32 cellular contexts compared by ENCODE assay signal in genomic region chr3:174720717-174721116, GRCh38.
"Had no signal": no experiment of that assay in that cellular context is flagged by ENCODE, and none has a peak within 500 bp of the region (broad histone marks: within the 10 kb centered on the region; RNA-seq: fewer than 3 reads in every experiment).

No MANE protein-coding gene starts in this region.

- ATAC-seq: activated CD4-positive, alpha-beta T cell treated with anti-CD3 and anti-CD28 coated beads for 36 hours; activated CD4-positive, CD25-positive, alpha-beta regulatory T cell treated with anti-CD3 and anti-CD28 coated beads, Interleukin-2, amount 50 U/mL, for 24 hours; activated CD8-positive, alpha-beta memory T cell treated with anti-CD3 and anti-CD28 coated beads, Interleukin-2, amount 10 ng/mL, durations not matched to agents 7 days and 5 days; activated CD8-positive, alpha-beta T cell treated with anti-CD3 and anti-CD28 coated beads, Interleukin-2, amount 10 ng/mL, durations not matched to agents 7 days and 5 days; activated naive CD8-positive, alpha-beta T cell treated with anti-CD3 and anti-CD28 coated beads, Interleukin-2, amount 50 U/mL, for 24 hours; WTC11 had no signal

- FAIRE-seq: bronchial epithelial cell had no signal

- H3K4me3 ChIP-seq: ascending aorta, cardiac muscle cell had no signal

- DNase-seq: activated CD4-positive, alpha-beta memory T cell treated with anti-CD3 and anti-CD28 coated beads, Interleukin-2, amount 10 ng/mL, durations not matched to agents 7 days and 5 days; activated CD4-positive, alpha-beta T cell treated with anti-CD3 and anti-CD28 coated beads for 1 hour; activated CD4-positive, alpha-beta T cell treated with anti-CD3 and anti-CD28 coated beads for 36 hours; activated CD4-positive, alpha-beta T cell treated with anti-CD3 and anti-CD28 coated beads for 48 hours; activated CD4-positive, alpha-beta T cell treated with anti-CD3 and anti-CD28 coated beads, Interleukin-2, amount 10 ng/mL, durations not matched to agents 7 days and 5 days; activated CD4-positive, alpha-beta T cell treated with anti-CD3 and anti-CD28 coated beads, Interleukin-2, amount 50 U/mL, for 48 hours; activated CD4-positive, CD25-positive, alpha-beta regulatory T cell; activated CD8-positive, alpha-beta memory T cell treated with anti-CD3 and anti-CD28 coated beads for 24 hours; activated CD8-positive, alpha-beta memory T cell treated with anti-CD3 and anti-CD28 coated beads, Interleukin-2, amount 10 ng/mL, durations not matched to agents 7 days and 5 days; activated CD8-positive, alpha-beta memory T cell treated with anti-CD3 and anti-CD28 coated beads, Interleukin-2, amount 50 U/mL, for 48 hours; activated CD8-positive, alpha-beta T cell treated with anti-CD3 and anti-CD28 coated beads, Interleukin-2, amount 10 ng/mL, durations not matched to agents 7 days and 5 days; activated effector memory CD4-positive, alpha-beta T cell treated with Interleukin-2 at 50 U/mL for 16 hours; activated gamma-delta T cell; activated naive CD4-positive, alpha-beta T cell treated with anti-CD3 and anti-CD28 coated beads, Interleukin-2, amount 10 ng/mL, durations not matched to agents 7 days and 5 days; activated naive CD4-positive, alpha-beta T cell treated with Interleukin-2 at 50 U/mL for 16 hours; activated naive CD8-positive, alpha-beta T cell treated with anti-CD3 and anti-CD28 coated beads, Interleukin-2, amount 10 ng/mL, durations not matched to agents 7 days and 5 days; activated naive CD8-positive, alpha-beta T cell treated with anti-CD3 and anti-CD28 coated beads, Interleukin-2, amount 50 U/mL, for 24 hours; activated T-cell treated with anti-CD3 and anti-CD28 coated beads, Interleukin-2, amount 50 U/mL, for 24 hours; activated T-cell treated with anti-CD3 and anti-CD28 coated beads, Interleukin-2, amount 50 U/mL, for 48 hours; amygdala; anterior cingulate cortex; caudate nucleus; cerebellar nuclear complex; T-helper 1 cell; T-helper 2 cell; T-helper 9 cell had no signal

- H3K36me3 ChIP-seq: ascending aorta, cardiac muscle cell had no signal

- H3K27me3 ChIP-seq: ascending aorta, cardiac muscle cell had no signal

- H3K27ac ChIP-seq: ascending aorta, cardiac muscle cell, VCaP had no signal

- H3K4me1 ChIP-seq: ascending aorta had no signal

- H3K9me3 ChIP-seq: ascending aorta had no signal
